Comparison of ENCODE assay signal across 23 cellular contexts in genomic region chr4:140725556-140725955, GRCh38.
"Had no signal": no experiment of that assay in that cellular context is flagged by ENCODE, and none has a peak within 500 bp of the region (broad histone marks: within the 10 kb centered on the region; RNA-seq: fewer than 3 reads in every experiment).

No MANE protein-coding gene starts in this region.

- H3K27ac ChIP-seq: epithelial cell of prostate, gastroesophageal sphincter, lower lobe of right lung, neutrophil, thyroid gland had no signal

- H3K27ac Mint-ChIP-seq: activated naive CD8-positive, alpha-beta T cell treated with anti-CD3 and anti-CD28 coated beads for 36 hours; naive thymus-derived CD8-positive, alpha-beta T cell had no signal

- H3K9me3 Mint-ChIP-seq: activated naive CD8-positive, alpha-beta T cell treated with anti-CD3 and anti-CD28 coated beads for 36 hours; naive thymus-derived CD8-positive, alpha-beta T cell had no signal

- H3K4me3 Mint-ChIP-seq: activated naive CD8-positive, alpha-beta T cell treated with anti-CD3 and anti-CD28 coated beads for 36 hours; naive thymus-derived CD8-positive, alpha-beta T cell had no signal

- DNase-seq: activated CD4-positive, alpha-beta T cell treated with anti-CD3 and anti-CD28 coated beads for 4 hours; activated CD4-positive, alpha-beta T cell treated with anti-CD3 and anti-CD28 coated beads, Interleukin-2, amount 50 U/mL, for 48 hours; activated CD4-positive, CD25-positive, alpha-beta regulatory T cell; activated naive CD4-positive, alpha-beta T cell treated with Interleukin-2 at 50 U/mL for 16 hours; activated naive CD8-positive, alpha-beta T cell treated with anti-CD3 and anti-CD28 coated beads for 36 hours; activated T-cell treated with anti-CD3 and anti-CD28 coated beads, Interleukin-2, amount 50 U/mL, for 48 hours; cerebellar nuclear complex; cortex of kidney; heart left ventricle; lower lobe of right lung; naive thymus-derived CD8-positive, alpha-beta T cell; pancreas; right cardiac atrium; stimulated activated CD4-positive, alpha-beta T cell treated with anti-CD3 and anti-CD28 coated beads, Interleukin-12 subunit alpha, Interleukin-12 subunit beta, amount 100 ng/mL, for 4 hours; stimulated activated CD4-positive, alpha-beta T cell treated with anti-CD3 and anti-CD28 coated beads, Interleukin-4, amount 100 ng/mL, for 4 hours; stimulated activated naive CD8-positive, alpha-beta T cell treated with anti-CD3 and anti-CD28 coated beads, Interleukin-15, Interleukin-2, amounts not matched to agents 100 U/mL and 50 U/mL, for 24 hours; substantia nigra; T-helper 9 cell; thyroid gland had no signal

- ATAC-seq: gastroesophageal sphincter; heart left ventricle; left lobe of liver; lower lobe of right lung; naive thymus-derived CD8-positive, alpha-beta T cell; pancreas; right cardiac atrium; stimulated activated naive CD8-positive, alpha-beta T cell treated with anti-CD3 and anti-CD28 coated beads, Interleukin-15, Interleukin-2, amounts not matched to agents 100 U/mL and 50 U/mL, for 24 hours had no signal

- H3K36me3 Mint-ChIP-seq: activated naive CD8-positive, alpha-beta T cell treated with anti-CD3 and anti-CD28 coated beads for 36 hours; naive thymus-derived CD8-positive, alpha-beta T cell had no signal
